In the genomic region with DNA sequence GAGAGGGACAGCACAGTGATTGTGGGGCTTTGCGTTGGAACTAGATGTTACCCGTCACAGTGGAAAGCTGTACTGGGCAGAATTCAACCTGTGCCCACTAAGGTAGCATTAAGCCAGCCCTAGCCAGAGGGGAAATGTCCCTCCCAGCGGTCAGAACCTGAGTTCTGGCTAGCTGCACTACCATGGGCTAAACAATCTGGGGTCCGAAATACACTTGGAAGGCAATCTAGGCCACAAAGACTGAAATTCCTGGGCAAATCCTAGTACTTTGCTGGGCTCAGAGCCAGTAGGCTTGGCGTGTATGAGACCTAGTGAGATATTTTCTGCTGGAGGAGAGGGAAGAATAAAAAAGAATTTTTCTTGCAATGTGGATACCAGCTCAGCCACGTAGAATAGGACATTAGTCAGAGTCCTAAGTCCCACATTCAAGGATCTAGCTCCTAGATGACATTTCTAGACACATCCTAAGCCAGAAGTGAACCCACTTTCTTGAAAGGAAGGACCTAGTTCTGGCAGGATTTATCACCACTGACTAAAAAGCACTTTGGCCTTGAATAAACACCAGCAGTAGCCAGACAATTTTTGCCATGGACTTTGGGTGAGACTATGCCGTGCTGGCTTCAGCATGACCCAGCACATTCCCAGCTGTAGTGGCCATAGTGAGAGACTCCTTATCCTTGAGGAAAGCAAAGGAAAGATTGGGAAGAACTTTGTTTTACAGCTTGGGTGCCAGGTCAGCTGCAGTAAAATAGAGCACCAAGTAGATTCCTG, we compare ENCODE assay signal across 28 cellular contexts.
"Had no signal": no experiment of that assay in that cellular context is flagged by ENCODE, and none has a peak within 500 bp of the region (broad histone marks: within the 10 kb centered on the region; RNA-seq: fewer than 3 reads in every experiment).

No MANE protein-coding gene starts in this region.

- H3K4me3 Mint-ChIP-seq: mesothelial cell of epicardium; naive B cell; naive thymus-derived CD8-positive, alpha-beta T cell had no signal

- H3K27ac Mint-ChIP-seq: mesothelial cell of epicardium; naive B cell; naive thymus-derived CD8-positive, alpha-beta T cell had no signal

- H3K4me1 ChIP-seq: esophagus squamous epithelium, gastrocnemius medialis, heart right ventricle, left ventricle myocardium inferior, lower lobe of right lung had no signal

- DNase-seq: dermis blood vessel endothelial cell; dorsolateral prefrontal cortex; effector CD4-positive, alpha-beta T cell; effector memory CD4-positive, alpha-beta T cell; erythroblast; esophagus squamous epithelium; foreskin fibroblast; foreskin melanocyte; gastrocnemius medialis; glutamatergic neuron; head of caudate nucleus; heart right ventricle; hippocampal formation; left cardiac atrium; left ventricle myocardium inferior; lower lobe of right lung; mesenchymal stem cell; mucosa of descending colon; naive B cell; naive thymus-derived CD8-positive, alpha-beta T cell had no signal

- H3K9me3 ChIP-seq: gastrocnemius medialis had no signal

- H3K27me3 ChIP-seq: dorsolateral prefrontal cortex, esophagus squamous epithelium, gastrocnemius medialis, heart right ventricle had no signal

- H3K27me3 Mint-ChIP-seq: naive B cell; naive thymus-derived CD8-positive, alpha-beta T cell had no signal

- H3K4me3 ChIP-seq: coronary artery, dorsolateral prefrontal cortex, esophagus squamous epithelium, gastrocnemius medialis, heart right ventricle, left ventricle myocardium inferior, lower lobe of right lung, mucosa of descending colon had no signal

- H3K36me3 ChIP-seq: esophagus squamous epithelium, gastrocnemius medialis, heart right ventricle, left ventricle myocardium inferior, lower lobe of right lung had no signal

- H3K36me3 Mint-ChIP-seq: mesothelial cell of epicardium, naive B cell had no signal

- H3K27ac ChIP-seq: coronary artery, dorsolateral prefrontal cortex, epithelial cell of prostate, esophagus squamous epithelium, gastrocnemius medialis, heart right ventricle, left ventricle myocardium inferior, lower lobe of right lung had no signal

- FAIRE-seq: colon, endometrium, islet of Langerhans, keratinocyte had no signal

- ATAC-seq: esophagus mucosa; gastrocnemius medialis; heart right ventricle; left cardiac atrium; mucosa of descending colon; naive thymus-derived CD8-positive, alpha-beta T cell had no signal

- H3K4me1 Mint-ChIP-seq: mesothelial cell of epicardium; naive B cell; naive thymus-derived CD8-positive, alpha-beta T cell had no signal
